ENCODE assay signal across 21 cellular contexts in genomic region chr2:206208900-206209299, GRCh38. TPM values are rescaled to one million over a fixed set of nuclear protein-coding genes. Genes with fewer than 3 reads are reported as not detected.
DNase-seq lines count a peak whose midpoint lies in the region; ATAC-seq and TF ChIP-seq lines count a peak whose summit lies in the region.
"Had no signal": no experiment of that assay in that cellular context is flagged by ENCODE, and none has a peak within 500 bp of the region (broad histone marks: within the 10 kb centered on the region; RNA-seq: fewer than 3 reads in every experiment).

No MANE protein-coding gene starts in this region.

- peaks cover 23% of the 10 kb centered on the region for H3K36me3 Mint-ChIP-seq in MCF 10A (ENCODE audit: insufficient read depth, unreplicated experiment)
- H3K36me3 Mint-ChIP-seq: CD14-positive monocyte; CD4-positive, alpha-beta memory T cell had no signal

- 67 to 76% (median 68%) methylated on average over 7 of the region's 7 CpGs for WGBS in adrenal gland, 4 donors

- no peak for TF ChIP-seq CTCF in MCF 10A (IDR thresholded peaks at IDR 0.05; ENCODE audit: unreplicated experiment)
- TF ChIP-seq CTCF in breast epithelium (IDR thresholded peaks at IDR 0.05), result no peak
- TF ChIP-seq CTCF in HCT116 (IDR thresholded peaks at IDR 0.05 in 2 of 3, conservative IDR thresholded peaks at IDR 0.05 in 1 of 3; ENCODE audit: borderline replicate concordance in 1 of 3, insufficient read depth in 1 of 3, low read depth in 2 of 3, low read length in 2 of 3), result no peak
- TF ChIP-seq CTCF in adrenal gland (IDR thresholded peaks at IDR 0.05), result no peak

- RAD21 ChIA-PET in HCT116 (lab: Charles Lee; ENCODE audit: low non-redundant PET in 1 of 2, low total read pairs in 2 of 2, uncharacterized antibody in 2 of 2, unreplicated experiment in 2 of 2), result no interaction called here

- H3K36me3 ChIP-seq in breast epithelium (no peaks in the 10 kb centered on the region), HCT116 (ENCODE audit: control insufficient read depth in 1 of 2, insufficient read depth in 2 of 2, low read length in 2 of 2) (no peaks in the 10 kb centered on the region), adrenal gland (replicated peaks in 1 of 2) (no peaks in the 10 kb centered on the region)
- no peaks in the 10 kb centered on the region for H3K36me3 ChIP-seq in effector memory CD4-positive, alpha-beta T cell (ENCODE audit: control insufficient read depth, insufficient read depth, low read length)
- H3K36me3 ChIP-seq: BLaER1 treated with 17β-estradiol and CSF1 and Interleukin-3, amounts not matched to agents 10 nM and 100 nM had no signal

- CTCF ChIA-PET in MCF 10A (lab: Yijun Ruan, JAX) (interaction anchor here (0.9 kb wide), 1 partner anchor 29 kb away, joined by 5 read pairs; no protein-coding TSS in a partner anchor), HCT116 (lab: Charles Lee) (no interaction called here)

- no peak overlapping the region for H3K9ac ChIP-seq in HCT116 (ENCODE audit: low read length)
- H3K9ac ChIP-seq: BLaER1 treated with 17β-estradiol and CSF1 and Interleukin-3, amounts not matched to agents 10 nM and 100 nM; GM23248 had no signal

- TF ChIP-seq POLR2A in breast epithelium (IDR thresholded peaks at IDR 0.05) (no peak), HCT116 (IDR thresholded peaks at IDR 0.05; ENCODE audit: borderline replicate concordance, extremely low read depth, insufficient read depth, insufficient read length) (no peak), adrenal gland (IDR thresholded peaks at IDR 0.05) (no peak)

- H3K9me3 Mint-ChIP-seq in MCF 10A (ENCODE audit: unreplicated experiment), result no peaks in the 10 kb centered on the region
- H3K9me3 Mint-ChIP-seq: CD4-positive, alpha-beta memory T cell; HFFc6 had no signal

- TF ChIP-seq RAD21 in HCT116 (IDR thresholded peaks at IDR 0.05; ENCODE audit: low read depth), result no peak

- POLR2A ChIA-PET in MCF 10A (lab: Yijun Ruan, JAX) (no interaction called here), HCT116 (lab: Charles Lee) (no interaction called here)

- no peaks in the 10 kb centered on the region for H3K79me2 ChIP-seq in HCT116 (ENCODE audit: insufficient read depth, low read length)

- no peaks in the 10 kb centered on the region for H4K20me1 ChIP-seq in HCT116 (ENCODE audit: insufficient read depth)
- H4K20me1 ChIP-seq: BLaER1 treated with 17β-estradiol and CSF1 and Interleukin-3, amounts not matched to agents 10 nM and 100 nM had no signal

- intact Hi-C loops in MCF 10A (cut with micrococcal nuclease) (no loop called here), breast epithelium (cut with DNase I; ENCODE audit: low total_unique reads) (no loop called here), HCT116 (cut with micrococcal nuclease) (no loop called here), adrenal gland (cut with DNase I) (no loop called here)

- H3K4me2 ChIP-seq in HCT116 (ENCODE audit: low read length), result no peak overlapping the region
- H3K4me2 ChIP-seq: A549; BLaER1 treated with 17β-estradiol and CSF1 and Interleukin-3, amounts not matched to agents 10 nM and 100 nM had no signal

- no peak overlapping the region for H3K4me3 Mint-ChIP-seq in MCF 10A (ENCODE audit: unreplicated experiment)
- H3K4me3 Mint-ChIP-seq: CD14-positive monocyte; CD4-positive, alpha-beta memory T cell; HFFc6 had no signal

- no peaks in the 10 kb centered on the region for H3K9me2 ChIP-seq in HCT116 (ENCODE audit: insufficient read depth)

- H3K4me1 ChIP-seq in breast epithelium, result no peaks in the 10 kb centered on the region
- H3K4me1 ChIP-seq in HCT116 (ENCODE audit: control insufficient read depth in 1 of 2, insufficient read depth in 2 of 2, low read length in 2 of 2), result peaks cover 0 to 12% of the 10 kb centered on the region in 2 experiments; a peak in 2 of 4 replicates
- peaks cover 0 to 6% of the 10 kb centered on the region in 2 donors for H3K4me1 ChIP-seq in adrenal gland (replicated peaks in 1 of 2)
- no peaks in the 10 kb centered on the region for H3K4me1 ChIP-seq in effector memory CD4-positive, alpha-beta T cell (ENCODE audit: control insufficient read depth, insufficient read depth, low read length, poor library complexity, severe bottlenecking)

- H3K27me3 ChIP-seq in breast epithelium (no peaks in the 10 kb centered on the region), HCT116 (ENCODE audit: insufficient read depth, low read length) (no peaks in the 10 kb centered on the region), adrenal gland (no peaks in the 10 kb centered on the region)
- H3K27me3 ChIP-seq in effector memory CD4-positive, alpha-beta T cell (replicated peaks; ENCODE audit: control insufficient read depth, insufficient read depth, low read length, poor library complexity, severe bottlenecking), result no peaks in the 10 kb centered on the region
- H3K27me3 ChIP-seq: BE2C had no signal

- no peak for ATAC-seq in HCT116
- ATAC-seq: A549 had no signal

- H3K9me3 ChIP-seq in breast epithelium (no peaks in the 10 kb centered on the region), HCT116 (ENCODE audit: control insufficient read depth in 1 of 2, insufficient read depth in 1 of 2, low read depth in 1 of 2, low read length in 2 of 2) (no peaks in the 10 kb centered on the region), adrenal gland (replicated peaks in 1 of 3) (no peaks in the 10 kb centered on the region)
- no peaks in the 10 kb centered on the region for H3K9me3 ChIP-seq in effector memory CD4-positive, alpha-beta T cell (ENCODE audit: control insufficient read depth, low read length)
- H3K9me3 ChIP-seq: A549, BE2C had no signal

- H3K27ac ChIP-seq in breast epithelium (no peak overlapping the region), HCT116 (ENCODE audit: low read depth, low read length) (no peak overlapping the region), adrenal gland (peak overlapping the region in 2 of 5 donors; percentile 12 to 34)
- H3K27ac ChIP-seq in effector memory CD4-positive, alpha-beta T cell (ENCODE audit: insufficient read depth, low read length, poor library complexity, severe bottlenecking), result no peak overlapping the region
- H3K27ac ChIP-seq: A549; BLaER1 treated with 17β-estradiol and CSF1 and Interleukin-3, amounts not matched to agents 10 nM and 100 nM; GM23248 had no signal

- no peaks in the 10 kb centered on the region for H3K27me3 Mint-ChIP-seq in MCF 10A (ENCODE audit: insufficient read depth, unreplicated experiment)

- H3K4me3 ChIP-seq in breast epithelium (no peak overlapping the region), HCT116 (replicated peaks in 1 of 2; ENCODE audit: low read depth in 1 of 2, low read length in 2 of 2) (no peak overlapping the region), adrenal gland (no peak overlapping the region)
- H3K4me3 ChIP-seq in effector memory CD4-positive, alpha-beta T cell (ENCODE audit: insufficient read depth, low read depth, low read length, poor library complexity, severe bottlenecking), result no peak overlapping the region
- H3K4me3 ChIP-seq: A549; BLaER1 treated with 17β-estradiol and CSF1 and Interleukin-3, amounts not matched to agents 10 nM and 100 nM; GM23248 had no signal

- BruUV-seq in MCF 10A (replicated peaks; lab: Mats Ljungman, UMichigan) (no TSS peak), HCT116 (replicated peaks; lab: Mats Ljungman, UMichigan) (no TSS peak)

- DNase-seq in MCF 10A (ENCODE audit: unreplicated experiment) (peak; percentile 35), breast epithelium (ENCODE audit: low spot score in 2 of 2) (no peak), HCT116 (ENCODE audit: low read depth, low spot score) (no peak), adrenal gland (peak; percentile 42 to 79 (median 71))
- DNase-seq in effector memory CD4-positive, alpha-beta T cell, result no peak
- DNase-seq in activated CD4-positive, alpha-beta T cell treated with anti-CD3 and anti-CD28 coated beads, Interleukin-2, amount 50 U/mL, for 1 hour, result no peak
- DNase-seq: 8988T; ACHN; AML-193; BE2C; Calu3; CD4-positive, alpha-beta memory T cell; COR-L47; DMS79 treated with DMSO at 0.1 percent for 48 hours; GM23248; H7; HCEC 1CT; HFFc6 had no signal

- peaks cover 23% of the 10 kb centered on the region for H3K4me1 Mint-ChIP-seq in MCF 10A (ENCODE audit: insufficient read depth, unreplicated experiment)
- H3K4me1 Mint-ChIP-seq: CD14-positive monocyte; CD4-positive, alpha-beta memory T cell had no signal

- H2AFZ ChIP-seq in HCT116 (ENCODE audit: low read depth, low read length, poor library complexity, severe bottlenecking), result peak overlapping the region; percentile 26
- H2AFZ ChIP-seq: GM23248 had no signal

- no peak overlapping the region for H3K27ac Mint-ChIP-seq in MCF 10A (ENCODE audit: low read depth, unreplicated experiment)
- H3K27ac Mint-ChIP-seq: CD14-positive monocyte; CD4-positive, alpha-beta memory T cell; HFFc6 had no signal

TF ChIP-seq in HCT116, 20 proteins besides CTCF, POLR2A, EP300 and RAD21 (continues in another document):
- TF ChIP-seq SP1 (IDR thresholded peaks at IDR 0.05; ENCODE audit: low read depth) (no peak), ZBTB33 (IDR thresholded peaks at IDR 0.05; ENCODE audit: extremely low read depth, insufficient replicate concordance, low read length) (no peak), EGR1 (IDR thresholded peaks at IDR 0.05; ENCODE audit: low read depth) (no peak), POLR2AphosphoS5 (IDR thresholded peaks at IDR 0.05; ENCODE audit: low read depth, low read length) (no peak), ZNF274 (IDR thresholded peaks at IDR 0.05; ENCODE audit: low read depth, low read length) (no peak), SRF (IDR thresholded peaks at IDR 0.05; ENCODE audit: low read depth) (no peak)

RNA-seq across cellular contexts. Expression of gene EEF1B2, which starts 49.2 kb away (rescaled TPM):
- 1,045 and 1,110 TPM in 2 replicates for total RNA-seq in MCF 10A (2022)
- 100 to 1,000 TPM; 359 to 563 (median 425) TPM for total RNA-seq in breast epithelium
- 985 TPM for total RNA-seq in HCT116 (2021; ENCODE audit: unreplicated experiment)
- polyA plus RNA-seq in HCT116 (2012), result 1,577 and 1,664 TPM in 2 replicates
- 100 to 1,000 TPM; 351 to 663 (median 419) TPM for total RNA-seq in adrenal gland
- polyA plus RNA-seq in adrenal gland, result 100 to 1,000 TPM; 298 to 838 (median 406) TPM

RNA-seq across cellular contexts. Expression of gene NDUFS1, which starts 49.7 kb away (rescaled TPM):
- 91.9 and 100 TPM in 2 replicates for total RNA-seq in MCF 10A (2022)
- total RNA-seq in breast epithelium, result 10 to 100 TPM; 55.1 to 78.4 (median 61.0) TPM
- 86.6 TPM for total RNA-seq in HCT116 (2021; ENCODE audit: unreplicated experiment)
- 45.6 and 62.1 TPM in 2 replicates for polyA plus RNA-seq in HCT116 (2012)
- total RNA-seq in adrenal gland, result 100 to 1,000 TPM; 128 to 241 (median 175) TPM
- 100 to 1,000 TPM in 1 of 3 donors, 10 to 100 TPM in 2; 15.1 to 206 (median 33.4) TPM for polyA plus RNA-seq in adrenal gland

Comparison
In these comparisons a context has a peak if more than half of its experiments do, and no peak if none do; other contexts are left out.
1. DNase-seq: peak in MCF 10A (single experiment) and adrenal gland (7 of 7); none in breast epithelium (0 of 2), HCT116 (single experiment), effector memory CD4-positive, alpha-beta T cell (0 of 3) and activated CD4-positive, alpha-beta T cell treated with anti-CD3 and anti-CD28 coated beads, Interleukin-2, amount 50 U/mL, for 1 hour (single experiment).